Comparison of ENCODE assay signal across 7 cellular contexts in the genomic region with DNA sequence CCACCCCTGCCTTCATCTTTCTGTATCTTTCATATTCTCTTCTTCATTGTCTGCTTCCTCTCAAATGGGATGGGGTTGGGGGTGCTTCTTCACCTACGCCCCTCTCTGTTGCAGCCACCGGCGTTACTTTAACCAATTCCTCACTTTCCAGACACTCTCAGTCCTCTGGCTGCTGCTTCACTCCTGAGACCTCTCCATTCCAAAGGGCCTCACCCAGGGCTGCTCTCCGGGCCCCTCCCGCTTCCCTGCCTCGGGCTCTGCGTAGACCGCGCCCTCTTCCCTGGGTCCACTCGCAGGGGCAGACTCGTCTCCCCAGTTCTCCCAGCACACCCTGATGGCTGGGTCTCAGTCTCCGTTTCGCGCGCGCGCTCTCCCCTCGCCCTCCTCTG. TPM values are rescaled to one million over a fixed set of nuclear protein-coding genes. Genes with fewer than 3 reads are reported as not detected.
DNase-seq lines count a peak whose midpoint lies in the region; ATAC-seq, FAIRE-seq and TF ChIP-seq lines count a peak whose summit lies in the region.

No MANE protein-coding gene starts in this region.

- no peak for TF ChIP-seq POLR2A in erythroblast (IDR thresholded peaks at IDR 0.05; ENCODE audit: low read length)

- H3K36me3 Mint-ChIP-seq in activated CD4-positive, alpha-beta memory T cell treated with anti-CD3 and anti-CD28 coated beads, Interleukin-2, amount 10 ng/mL, durations not matched to agents 7 days and 5 days (ENCODE audit: low read depth): no peaks in the 10 kb centered on the region

- no peak for DNase-seq in GM12864 (ENCODE audit: low read depth)
- DNase-seq in activated CD4-positive, alpha-beta memory T cell treated with anti-CD3 and anti-CD28 coated beads, Interleukin-2, amount 10 ng/mL, durations not matched to agents 7 days and 5 days: no peak
- DNase-seq in cardiac muscle cell (ENCODE audit: low read depth in 1 of 2, low spot score in 1 of 2): peak; percentile 33 to 63
- peak in 5 of 6 donors; percentile 27 to 69 (median 42) for DNase-seq in pancreas
- DNase-seq in effector CD4-positive, alpha-beta T cell: no peak
- no peak for DNase-seq in erythroblast (lab: John Stamatoyannopoulos, UW)

- H3K36me3 ChIP-seq in cardiac muscle cell: no peaks in the 10 kb centered on the region
- H3K36me3 ChIP-seq in pancreas: no peaks in the 10 kb centered on the region

- intact Hi-C loops in pancreas (cut with DNase I): no loop called here

- no peak for TF ChIP-seq CTCF in GM12864 (IDR thresholded peaks at IDR 0.05; ENCODE audit: low read depth, low read length, missing control alignments)
- TF ChIP-seq CTCF in cardiac muscle cell (IDR thresholded peaks at IDR 0.05; ENCODE audit: low read depth, low read length): no peak
- TF ChIP-seq CTCF in pancreas (IDR thresholded peaks at IDR 0.05): no peak

- CTCF ChIA-PET in activated CD4-positive, alpha-beta memory T cell treated with anti-CD3 and anti-CD28 coated beads, Interleukin-2, amount 10 ng/mL, durations not matched to agents 7 days and 5 days (lab: Charles Lee): interaction anchor here (0.7 to 0.9 kb wide), 2 partner anchors 20 to 35 kb away, joined by 3 read pairs; no protein-coding TSS in a partner anchor

- H3K4me1 Mint-ChIP-seq in activated CD4-positive, alpha-beta memory T cell treated with anti-CD3 and anti-CD28 coated beads, Interleukin-2, amount 10 ng/mL, durations not matched to agents 7 days and 5 days: peaks cover 34% of the 10 kb centered on the region

- H3K27me3 Mint-ChIP-seq in activated CD4-positive, alpha-beta memory T cell treated with anti-CD3 and anti-CD28 coated beads, Interleukin-2, amount 10 ng/mL, durations not matched to agents 7 days and 5 days: no peaks in the 10 kb centered on the region

- H3K27me3 ChIP-seq in cardiac muscle cell: peaks cover 24% of the 10 kb centered on the region
- H3K27me3 ChIP-seq in pancreas: no peaks in the 10 kb centered on the region

- no peak for FAIRE-seq in pancreas (lab: Jason Lieb, UNC)

- H3K9me3 ChIP-seq in cardiac muscle cell (ENCODE audit: low read depth): no peaks in the 10 kb centered on the region
- no peaks in the 10 kb centered on the region for H3K9me3 ChIP-seq in pancreas

- peak overlapping the region; percentile 86 for H3K27ac ChIP-seq in cardiac muscle cell
- peak overlapping the region; percentile 94 to 99 (median 98) for H3K27ac ChIP-seq in pancreas

- H3K4me3 Mint-ChIP-seq in activated CD4-positive, alpha-beta memory T cell treated with anti-CD3 and anti-CD28 coated beads, Interleukin-2, amount 10 ng/mL, durations not matched to agents 7 days and 5 days: peak overlapping the region; percentile 96

- POLR2A ChIA-PET in activated CD4-positive, alpha-beta memory T cell treated with anti-CD3 and anti-CD28 coated beads, Interleukin-2, amount 10 ng/mL, durations not matched to agents 7 days and 5 days (lab: Charles Lee): interaction anchor here (0.8 kb wide), 1 partner anchor 21 kb away, joined by 4 read pairs; no protein-coding TSS in a partner anchor

- H3K27ac Mint-ChIP-seq in activated CD4-positive, alpha-beta memory T cell treated with anti-CD3 and anti-CD28 coated beads, Interleukin-2, amount 10 ng/mL, durations not matched to agents 7 days and 5 days: peak overlapping the region; percentile 92

- peaks cover 4% of the 10 kb centered on the region for H3K4me1 ChIP-seq in cardiac muscle cell (ENCODE audit: low read depth)
- peaks cover 0 to 7% (median 6%) of the 10 kb centered on the region in 3 donors for H3K4me1 ChIP-seq in pancreas

- H3K4me3 ChIP-seq in GM12864 (ENCODE audit: low read depth, low read length): peak overlapping the region; percentile 79
- H3K4me3 ChIP-seq in cardiac muscle cell: peak overlapping the region; percentile 75
- H3K4me3 ChIP-seq in pancreas: peak overlapping the region; percentile 59 to 91 (median 82)

- WGBS in pancreas, 2 donors: 29 to 32% methylated on average over 18 of the region's 18 CpGs

- ATAC-seq in HG03571 (IDR thresholded peaks at IDR 0.05; ENCODE audit: unreplicated experiment): peak; percentile 1
- peak; percentile 29 to 57 (median 42) for ATAC-seq in pancreas

- no peaks in the 10 kb centered on the region for H3K9me3 Mint-ChIP-seq in activated CD4-positive, alpha-beta memory T cell treated with anti-CD3 and anti-CD28 coated beads, Interleukin-2, amount 10 ng/mL, durations not matched to agents 7 days and 5 days

RNA-seq across cellular contexts. Expression of a gene that starts 0.9 kb away (rescaled TPM):
- 10 to 100 TPM in 1 of 2 experiments, 1 to 10 TPM in 1; 9.3 to 11.2 TPM for total RNA-seq in activated CD4-positive, alpha-beta memory T cell treated with anti-CD3 and anti-CD28 coated beads, Interleukin-2, amount 10 ng/mL, durations not matched to agents 7 days and 5 days
- total RNA-seq in cardiac muscle cell (0.56 and 0.60 TPM in 2 replicates), pancreas (10 to 100 TPM in 2 of 6 donors, 1 to 10 TPM in 4; 2.8 to 11.5 (median 4.0) TPM)
- polyA plus RNA-seq in cardiac muscle cell (0.90 and 4.0 TPM in 2 replicates), pancreas (1 to 10 TPM; 3.1 to 5.6 TPM)

RNA-seq across cellular contexts. Expression of a gene that starts 21.7 kb away (rescaled TPM):
- total RNA-seq in activated CD4-positive, alpha-beta memory T cell treated with anti-CD3 and anti-CD28 coated beads, Interleukin-2, amount 10 ng/mL, durations not matched to agents 7 days and 5 days: 1 to 10 TPM; 8.5 to 9.6 TPM
- total RNA-seq in cardiac muscle cell (0.14 TPM in 1 of 2 replicates, not detected in the other), pancreas (1 to 10 TPM in 1 of 6 donors, under 1 TPM in 1, not detected in 4; 0.24 to 3.2 TPM)
- polyA plus RNA-seq in cardiac muscle cell (3.7 TPM in 1 of 2 replicates, not detected in the other), pancreas (under 1 TPM; 0.08 to 0.42 TPM)

Comparison
In these comparisons a context has a peak if more than half of its experiments do, and no peak if none do; other contexts are left out.
1. DNase-seq: peak in cardiac muscle cell (2 of 2) and pancreas (5 of 6); none in GM12864 (single experiment), activated CD4-positive, alpha-beta memory T cell treated with anti-CD3 and anti-CD28 coated beads, Interleukin-2, amount 10 ng/mL, durations not matched to agents 7 days and 5 days (single experiment), effector CD4-positive, alpha-beta T cell (single experiment) and erythroblast (0 of 2).
2. Peak in every context shown above with its lines, with median percentiles within 50 percentile points of each other: H3K4me3 ChIP-seq.